1 cellular context compared by ENCODE assay signal in genomic region chr11:65496304-65497140, GRCh38.
TF ChIP-seq lines count a peak whose summit lies in the region.

No MANE protein-coding gene starts in this region.

TF ChIP-seq in HEK293, 187 proteins besides CTCF, POLR2A, EP300 and RAD21 (continued from another document):
- TF ChIP-seq ZNF280D (tag by site-specific recombination; IDR thresholded peaks at IDR 0.05): no peak
- no peak for TF ChIP-seq PRDM6 (tag by site-specific recombination; IDR thresholded peaks at IDR 0.05)
- TF ChIP-seq REST (tag by site-specific recombination; IDR thresholded peaks at IDR 0.05): no peak
- TF ChIP-seq ZNF416 (tag by site-specific recombination; IDR thresholded peaks at IDR 0.05): no peak
